12 cellular contexts compared by ENCODE assay signal in the genomic region with DNA sequence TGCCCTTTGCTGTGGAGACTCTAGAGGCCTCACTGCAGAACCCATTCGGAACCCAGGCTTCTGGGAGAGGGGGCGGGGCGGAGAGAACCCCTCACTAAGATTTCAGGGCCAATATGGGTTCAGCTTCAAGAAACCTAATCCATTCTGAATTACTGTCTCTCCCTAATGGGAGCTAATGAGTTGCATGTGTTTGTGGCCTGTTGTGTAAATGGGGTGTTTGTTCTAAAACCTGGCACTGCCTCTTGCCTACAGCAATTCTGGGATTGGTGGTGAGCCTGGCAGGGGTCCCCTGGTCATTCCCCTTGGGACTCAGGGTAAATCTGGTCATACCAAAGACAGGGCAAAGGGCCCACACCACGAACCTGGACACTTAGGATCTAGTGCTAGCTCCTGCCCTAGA. TPM values are rescaled to one million over a fixed set of nuclear protein-coding genes. Genes with fewer than 3 reads are reported as not detected.
DNase-seq lines count a peak whose midpoint lies in the region; ATAC-seq and TF ChIP-seq lines count a peak whose summit lies in the region.
"Had no signal": no experiment of that assay in that cellular context is flagged by ENCODE, and none has a peak within 500 bp of the region (broad histone marks: within the 10 kb centered on the region; RNA-seq: fewer than 3 reads in every experiment).

No MANE protein-coding gene starts in this region.

- no peak for DNase-seq in activated naive CD8-positive, alpha-beta T cell treated with anti-CD3 and anti-CD28 coated beads, Interleukin-2, amount 10 ng/mL, durations not matched to agents 7 days and 5 days
- DNase-seq in activated naive CD8-positive, alpha-beta T cell treated with anti-CD3 and anti-CD28 coated beads, Interleukin-2, amount 50 U/mL, for 24 hours: no peak
- DNase-seq in endodermal cell (no peak), type B pancreatic cell (ENCODE audit: extremely low spot score, unreplicated experiment) (no peak), PC-3 (no peak), SIG-M5 (lab: John Stamatoyannopoulos, UW) (no peak), glomerular visceral epithelial cell (ENCODE audit: extremely low spot score) (no peak)
- DNase-seq: activated naive CD4-positive, alpha-beta T cell treated with anti-CD3 and anti-CD28 coated beads for 36 hours; NCI-H2171 treated with DMSO at 0.1 percent for 48 hours had no signal

- no peaks in the 10 kb centered on the region for H3K36me3 Mint-ChIP-seq in activated naive CD8-positive, alpha-beta T cell treated with anti-CD3 and anti-CD28 coated beads, Interleukin-2, amount 10 ng/mL, durations not matched to agents 7 days and 5 days
- no peaks in the 10 kb centered on the region for H3K36me3 Mint-ChIP-seq in activated naive CD8-positive, alpha-beta T cell treated with anti-CD3 and anti-CD28 coated beads, Interleukin-2, amount 50 U/mL, for 24 hours (ENCODE audit: low read depth)
- H3K36me3 Mint-ChIP-seq in endodermal cell (ENCODE audit: low read depth) (peaks cover 10% of the 10 kb centered on the region), nephron (ENCODE audit: low read depth) (peaks cover 6% of the 10 kb centered on the region), type B pancreatic cell (no peaks in the 10 kb centered on the region)

- 72 to 78% methylated on average over 2 to 4 of the region's 4 CpGs for WGBS in endodermal cell (ENCODE audit: insufficient coverage in 1 of 2, insufficient read length in 1 of 2), 2 experiments

- H3K4me3 ChIP-seq in endodermal cell (ENCODE audit: low read length) (peak overlapping the region; percentile 89), PC-3 (ENCODE audit: low read length) (no peak overlapping the region)

- H3K9me3 Mint-ChIP-seq in activated naive CD8-positive, alpha-beta T cell treated with anti-CD3 and anti-CD28 coated beads, Interleukin-2, amount 10 ng/mL, durations not matched to agents 7 days and 5 days: no peaks in the 10 kb centered on the region
- H3K9me3 Mint-ChIP-seq in activated naive CD8-positive, alpha-beta T cell treated with anti-CD3 and anti-CD28 coated beads, Interleukin-2, amount 50 U/mL, for 24 hours: no peaks in the 10 kb centered on the region
- peaks cover 3% of the 10 kb centered on the region for H3K9me3 Mint-ChIP-seq in endodermal cell
- H3K9me3 Mint-ChIP-seq in nephron: no peaks in the 10 kb centered on the region
- H3K9me3 Mint-ChIP-seq in type B pancreatic cell: no peaks in the 10 kb centered on the region
- H3K9me3 Mint-ChIP-seq: activated naive CD4-positive, alpha-beta T cell treated with anti-CD3 and anti-CD28 coated beads for 36 hours had no signal

- POLR2A ChIA-PET in activated naive CD8-positive, alpha-beta T cell treated with anti-CD3 and anti-CD28 coated beads, Interleukin-2, amount 10 ng/mL, durations not matched to agents 7 days and 5 days (lab: Charles Lee): no interaction called here
- POLR2A ChIA-PET in PC-3 (lab: Charles Lee; ENCODE audit: unreplicated experiment): no interaction called here

- BruUV-seq in PC-3 (replicated peaks; lab: Mats Ljungman, UMichigan): no TSS peak

- no peak for ATAC-seq in activated naive CD8-positive, alpha-beta T cell treated with anti-CD3 and anti-CD28 coated beads, Interleukin-2, amount 10 ng/mL, durations not matched to agents 7 days and 5 days (ENCODE audit: low read depth)
- ATAC-seq in activated naive CD8-positive, alpha-beta T cell treated with anti-CD3 and anti-CD28 coated beads, Interleukin-2, amount 50 U/mL, for 24 hours: no peak
- no peak for ATAC-seq in PC-3
- ATAC-seq: activated CD4-positive, CD25-positive, alpha-beta regulatory T cell treated with anti-CD3 and anti-CD28 coated beads, Interleukin-2, amount 50 U/mL, for 24 hours had no signal

- no peak overlapping the region for H3K4me2 ChIP-seq in PC-3 (ENCODE audit: low read length)

- H3K9me2 ChIP-seq in PC-3 (replicated peaks; ENCODE audit: low read length): no peaks in the 10 kb centered on the region

- H3K27me3 Mint-ChIP-seq in activated naive CD8-positive, alpha-beta T cell treated with anti-CD3 and anti-CD28 coated beads, Interleukin-2, amount 10 ng/mL, durations not matched to agents 7 days and 5 days: peaks cover 54% of the 10 kb centered on the region
- peaks cover 35% of the 10 kb centered on the region for H3K27me3 Mint-ChIP-seq in activated naive CD8-positive, alpha-beta T cell treated with anti-CD3 and anti-CD28 coated beads, Interleukin-2, amount 50 U/mL, for 24 hours
- no peaks in the 10 kb centered on the region for H3K27me3 Mint-ChIP-seq in endodermal cell (ENCODE audit: insufficient read depth)
- H3K27me3 Mint-ChIP-seq in nephron (ENCODE audit: low read depth): peaks cover 14% of the 10 kb centered on the region
- peaks cover 42% of the 10 kb centered on the region for H3K27me3 Mint-ChIP-seq in type B pancreatic cell

- H3K36me3 ChIP-seq in endodermal cell (ENCODE audit: control insufficient read depth, insufficient read depth, low read length) (peaks cover 23% of the 10 kb centered on the region), PC-3 (ENCODE audit: low read depth, low read length) (no peaks in the 10 kb centered on the region)

- no peaks in the 10 kb centered on the region for H3F3A ChIP-seq in PC-3 (ENCODE audit: low read length, unreplicated experiment)

- H3K9me3 ChIP-seq in endodermal cell (ENCODE audit: control insufficient read depth, low read length) (peaks cover 5% of the 10 kb centered on the region), PC-3 (ENCODE audit: low read length) (no peaks in the 10 kb centered on the region)

- H3K4me1 ChIP-seq in endodermal cell (ENCODE audit: control insufficient read depth, insufficient read depth, low read length) (peaks cover 8% of the 10 kb centered on the region), PC-3 (ENCODE audit: insufficient read depth, low read length) (no peaks in the 10 kb centered on the region)

- H3K27ac ChIP-seq in endodermal cell (ENCODE audit: low read depth, low read length) (no peak overlapping the region), PC-3 (ENCODE audit: low read length) (no peak overlapping the region)

- CTCF ChIA-PET in PC-3 (lab: Charles Lee): no interaction called here

- peak overlapping the region; percentile 47 for H3K4me3 Mint-ChIP-seq in activated naive CD8-positive, alpha-beta T cell treated with anti-CD3 and anti-CD28 coated beads, Interleukin-2, amount 10 ng/mL, durations not matched to agents 7 days and 5 days
- H3K4me3 Mint-ChIP-seq in activated naive CD8-positive, alpha-beta T cell treated with anti-CD3 and anti-CD28 coated beads, Interleukin-2, amount 50 U/mL, for 24 hours: no peak overlapping the region
- peak overlapping the region; percentile 90 for H3K4me3 Mint-ChIP-seq in endodermal cell
- peak overlapping the region; percentile 80 to 88 (median 88) for H3K4me3 Mint-ChIP-seq in nephron
- H3K4me3 Mint-ChIP-seq in type B pancreatic cell: peak overlapping the region; percentile 77
- H3K4me3 Mint-ChIP-seq: activated naive CD4-positive, alpha-beta T cell treated with anti-CD3 and anti-CD28 coated beads for 36 hours had no signal

- no peak for TF ChIP-seq CTCF in endodermal cell (conservative IDR thresholded peaks at IDR 0.05)
- TF ChIP-seq CTCF in nephron (IDR thresholded peaks at IDR 0.05; ENCODE audit: unreplicated experiment in 3 of 3): no peak
- no peak for TF ChIP-seq CTCF in type B pancreatic cell (conservative IDR thresholded peaks at IDR 0.05)
- TF ChIP-seq CTCF in PC-3 (conservative IDR thresholded peaks at IDR 0.05; ENCODE audit: low read depth, low read length): no peak

- H3K9ac ChIP-seq in endodermal cell (ENCODE audit: extremely low read depth, low read length, poor library complexity, severe bottlenecking) (peak overlapping the region; percentile 88), PC-3 (ENCODE audit: low read length) (no peak overlapping the region)

- H2AFZ ChIP-seq in PC-3 (ENCODE audit: low read length): no peak overlapping the region

- no peaks in the 10 kb centered on the region for H4K20me1 ChIP-seq in PC-3 (ENCODE audit: low read length)

- intact Hi-C loops in PC-3 (cut with micrococcal nuclease): no loop called here

- peaks cover 5% of the 10 kb centered on the region for H3K4me1 Mint-ChIP-seq in activated naive CD8-positive, alpha-beta T cell treated with anti-CD3 and anti-CD28 coated beads, Interleukin-2, amount 10 ng/mL, durations not matched to agents 7 days and 5 days
- H3K4me1 Mint-ChIP-seq in activated naive CD8-positive, alpha-beta T cell treated with anti-CD3 and anti-CD28 coated beads, Interleukin-2, amount 50 U/mL, for 24 hours: peaks cover 3% of the 10 kb centered on the region
- H3K4me1 Mint-ChIP-seq in endodermal cell (peaks cover 27% of the 10 kb centered on the region), nephron (peaks cover 65% of the 10 kb centered on the region), type B pancreatic cell (ENCODE audit: unreplicated experiment) (peaks cover 15% of the 10 kb centered on the region)

- H3K27ac Mint-ChIP-seq in activated naive CD8-positive, alpha-beta T cell treated with anti-CD3 and anti-CD28 coated beads, Interleukin-2, amount 10 ng/mL, durations not matched to agents 7 days and 5 days: no peak overlapping the region
- no peak overlapping the region for H3K27ac Mint-ChIP-seq in activated naive CD8-positive, alpha-beta T cell treated with anti-CD3 and anti-CD28 coated beads, Interleukin-2, amount 50 U/mL, for 24 hours
- H3K27ac Mint-ChIP-seq in endodermal cell (peak overlapping the region; percentile 89), nephron (peak overlapping the region; percentile 89 to 99 (median 99)), type B pancreatic cell (no peak overlapping the region)
- H3K27ac Mint-ChIP-seq: activated naive CD4-positive, alpha-beta T cell treated with anti-CD3 and anti-CD28 coated beads for 36 hours had no signal

- H3K27me3 ChIP-seq in endodermal cell (ENCODE audit: control insufficient read depth, insufficient read depth, low read length, poor library complexity, severe bottlenecking) (no peaks in the 10 kb centered on the region), PC-3 (ENCODE audit: low read length) (no peaks in the 10 kb centered on the region)

- no peaks in the 10 kb centered on the region for H3K79me2 ChIP-seq in PC-3 (ENCODE audit: low read length)

RNA-seq across cellular contexts. Expression of a gene that starts 0.6 kb away (rescaled TPM):
- not detected for total RNA-seq in activated naive CD8-positive, alpha-beta T cell treated with anti-CD3 and anti-CD28 coated beads, Interleukin-2, amount 10 ng/mL, durations not matched to agents 7 days and 5 days
- total RNA-seq in endodermal cell (10 to 100 TPM; 27.2 TPM), type B pancreatic cell (ENCODE audit: low replicate concordance) (0.33 and 4.0 TPM in 2 replicates), PC-3 (2014; rRNA removed) (not detected in 2 replicates)
- 11.5 TPM for polyA plus RNA-seq in endodermal cell (2013, experiment 1 of 2)
- 11.1 TPM for polyA plus RNA-seq in endodermal cell (2013, experiment 2 of 2)
- total RNA-seq: activated naive CD4-positive, alpha-beta T cell treated with anti-CD3 and anti-CD28 coated beads for 36 hours; endothelial cell of umbilical vein had no signal
- polyA plus RNA-seq: endothelial cell of umbilical vein had no signal

RNA-seq across cellular contexts. Expression of a gene that starts 8.1 kb away (rescaled TPM):
- total RNA-seq in activated naive CD8-positive, alpha-beta T cell treated with anti-CD3 and anti-CD28 coated beads, Interleukin-2, amount 10 ng/mL, durations not matched to agents 7 days and 5 days: not detected
- total RNA-seq in endodermal cell (not detected), type B pancreatic cell (ENCODE audit: low replicate concordance) (not detected in 2 replicates), PC-3 (2014; rRNA removed) (not detected in 2 replicates)
- polyA plus RNA-seq in endodermal cell (2013, experiment 1 of 2): not detected
- polyA plus RNA-seq in endodermal cell (2013, experiment 2 of 2): not detected
- total RNA-seq: activated naive CD4-positive, alpha-beta T cell treated with anti-CD3 and anti-CD28 coated beads for 36 hours; endothelial cell of umbilical vein had no signal
- polyA plus RNA-seq: endothelial cell of umbilical vein had no signal

RNA-seq across cellular contexts. Expression of a gene that starts 23.2 kb away (rescaled TPM):
- total RNA-seq in activated naive CD8-positive, alpha-beta T cell treated with anti-CD3 and anti-CD28 coated beads, Interleukin-2, amount 10 ng/mL, durations not matched to agents 7 days and 5 days: not detected
- total RNA-seq in endodermal cell (not detected), type B pancreatic cell (ENCODE audit: low replicate concordance) (1.2 and 5.7 TPM in 2 replicates), PC-3 (2014; rRNA removed) (not detected in 2 replicates)
- not detected for polyA plus RNA-seq in endodermal cell (2013, experiment 1 of 2)
- not detected for polyA plus RNA-seq in endodermal cell (2013, experiment 2 of 2)
- total RNA-seq: activated naive CD4-positive, alpha-beta T cell treated with anti-CD3 and anti-CD28 coated beads for 36 hours; endothelial cell of umbilical vein had no signal
- polyA plus RNA-seq: endothelial cell of umbilical vein had no signal

RNA-seq across cellular contexts. Expression of a gene that starts 39.0 kb away (rescaled TPM):
- 10 to 100 TPM; 19.8 to 21.3 TPM for total RNA-seq in activated naive CD8-positive, alpha-beta T cell treated with anti-CD3 and anti-CD28 coated beads, Interleukin-2, amount 10 ng/mL, durations not matched to agents 7 days and 5 days
- total RNA-seq in endodermal cell: 10 to 100 TPM; 17.8 to 23.2 TPM
- 9.9 TPM for polyA plus RNA-seq in endodermal cell (2013, experiment 1 of 2)
- 9.7 TPM for polyA plus RNA-seq in endodermal cell (2013, experiment 2 of 2)
- 19.2 and 19.5 TPM in 2 replicates for total RNA-seq in type B pancreatic cell (ENCODE audit: low replicate concordance)
- total RNA-seq in PC-3 (2014; rRNA removed): 15.5 and 31.3 TPM in 2 replicates

RNA-seq across cellular contexts. Expression of a gene that starts 46.6 kb away (rescaled TPM):
- 1 to 10 TPM; 6.1 to 7.2 TPM for total RNA-seq in activated naive CD8-positive, alpha-beta T cell treated with anti-CD3 and anti-CD28 coated beads, Interleukin-2, amount 10 ng/mL, durations not matched to agents 7 days and 5 days
- 1 to 10 TPM; 3.4 to 4.2 TPM for total RNA-seq in endodermal cell
- polyA plus RNA-seq in endodermal cell (2013, experiment 1 of 2): 2.7 TPM
- polyA plus RNA-seq in endodermal cell (2013, experiment 2 of 2): 3.1 TPM
- total RNA-seq in type B pancreatic cell (ENCODE audit: low replicate concordance): 2.6 and 6.0 TPM in 2 replicates
- 1.4 and 3.4 TPM in 2 replicates for total RNA-seq in PC-3 (2014; rRNA removed)

Comparison
In these comparisons a context has a peak if more than half of its experiments do, and no peak if none do; other contexts are left out.
1. H3K27ac Mint-ChIP-seq: peak in endodermal cell (single experiment) and nephron (3 of 3); none in activated naive CD8-positive, alpha-beta T cell treated with anti-CD3 and anti-CD28 coated beads, Interleukin-2, amount 10 ng/mL, durations not matched to agents 7 days and 5 days (single experiment), activated naive CD8-positive, alpha-beta T cell treated with anti-CD3 and anti-CD28 coated beads, Interleukin-2, amount 50 U/mL, for 24 hours (single experiment) and type B pancreatic cell (single experiment).